ENCODE assay signal across 8 cellular contexts in genomic region chr3:33063651-33064051, GRCh38. TPM values are rescaled to one million over a fixed set of nuclear protein-coding genes. Genes with fewer than 3 reads are reported as not detected.
DNase-seq lines count a peak whose midpoint lies in the region; ATAC-seq and TF ChIP-seq lines count a peak whose summit lies in the region.

No MANE protein-coding gene starts in this region.

- H3K27ac Mint-ChIP-seq in CD14-positive monocyte = peak overlapping the region in 2 of 7 donors; percentile 7 to 73

- H3K36me3 Mint-ChIP-seq in CD14-positive monocyte = peaks cover 75 to 88% of the 10 kb centered on the region in 2 donors

- intact Hi-C loops in Right ventricle myocardium superior (cut with DNase I) (no loop called here), CD14-positive monocyte (cut with micrococcal nuclease) (no loop called here)

- DNase-seq in T-helper 2 cell = peak in 4 of 5 experiments; percentile 23 to 86 (median 45)
- DNase-seq in astrocyte of the hippocampus (ENCODE audit: low read depth, low spot score) = peak; percentile 15
- DNase-seq in stimulated activated CD8-positive, alpha-beta memory T cell treated with anti-CD3 and anti-CD28 coated beads, Interleukin-4, amount 100 ng/mL, for 24 hours (ENCODE audit: low read depth) = peak; percentile 41
- DNase-seq in Right ventricle myocardium superior = no peak
- DNase-seq in DMS 273 (lab: John Stamatoyannopoulos, UW; ENCODE audit: unreplicated experiment) = no peak
- DNase-seq in CD14-positive monocyte (ENCODE audit: low spot score) = no peak
- no peak for DNase-seq in hypothalamus (lab: John Stamatoyannopoulos, UW)

- H3K4me3 Mint-ChIP-seq in CD14-positive monocyte = no peak overlapping the region

- peak; percentile 66 for ATAC-seq in GM21390 (IDR thresholded peaks at IDR 0.05; ENCODE audit: unreplicated experiment)
- no peak for ATAC-seq in Right ventricle myocardium superior (ENCODE audit: poor library complexity)

- peaks cover 0 to 2% (median 0%) of the 10 kb centered on the region in 7 donors for H3K9me3 Mint-ChIP-seq in CD14-positive monocyte

- H3K4me1 Mint-ChIP-seq in CD14-positive monocyte = peaks cover 10% of the 10 kb centered on the region

- H3K27me3 Mint-ChIP-seq in CD14-positive monocyte (ENCODE audit: low read depth in 3 of 3) = peaks cover 0 to 2% (median 2%) of the 10 kb centered on the region in 3 donors

- no peak for TF ChIP-seq CTCF in CD14-positive monocyte (IDR thresholded peaks at IDR 0.05)

RNA-seq across cellular contexts. Expression of gene GLB1, which starts 33.3 kb away (rescaled TPM):
- total RNA-seq in Right ventricle myocardium superior = 17.6 TPM
- polyA plus RNA-seq in CD14-positive monocyte = 100 to 1,000 TPM; 145 to 169 TPM

RNA-seq across cellular contexts. Expression of gene TMPPE, which starts 33.3 kb away (rescaled TPM):
- total RNA-seq in Right ventricle myocardium superior = 2.9 TPM
- polyA plus RNA-seq in CD14-positive monocyte = 1 to 10 TPM; 3.8 to 4.3 TPM

RNA-seq across cellular contexts. Expression of gene CRTAP, which starts 50.2 kb away (rescaled TPM):
- total RNA-seq in Right ventricle myocardium superior = 80.7 TPM
- 100 to 1,000 TPM; 317 to 321 TPM for polyA plus RNA-seq in CD14-positive monocyte

Comparison
In these comparisons a context has a peak if more than half of its experiments do, and no peak if none do; other contexts are left out.
1. DNase-seq: peak in T-helper 2 cell (4 of 5), astrocyte of the hippocampus (single experiment) and stimulated activated CD8-positive, alpha-beta memory T cell treated with anti-CD3 and anti-CD28 coated beads, Interleukin-4, amount 100 ng/mL, for 24 hours (single experiment); none in Right ventricle myocardium superior (single experiment), DMS 273 (single experiment), CD14-positive monocyte (single experiment) and hypothalamus (0 of 51).